ENCODE assay signal across 14 cellular contexts in genomic region chr20:51803157-51803854, GRCh38. TPM values are rescaled to one million over a fixed set of nuclear protein-coding genes. Genes with fewer than 3 reads are reported as not detected.
DNase-seq lines count a peak whose midpoint lies in the region; ATAC-seq, FAIRE-seq and TF ChIP-seq lines count a peak whose summit lies in the region.
"Had no signal": no experiment of that assay in that cellular context is flagged by ENCODE, and none has a peak within 500 bp of the region (broad histone marks: within the 10 kb centered on the region; RNA-seq: fewer than 3 reads in every experiment).

No MANE protein-coding gene starts in this region.

- no peak for TF ChIP-seq EP300 in A549 (IDR thresholded peaks at IDR 0.05)

- 63% methylated on average over 4 of the region's 4 CpGs for WGBS in A549 (ENCODE audit: missing lambda C conversion rate)
- WGBS in mesodermal cell (ENCODE audit: insufficient coverage in 2 of 2), 2 experiments, result 92 to 100% methylated on average over 2 of the region's 4 CpGs
- 87 to 92% methylated on average over 4 of the region's 4 CpGs for WGBS in testis, 2 donors

- no peak overlapping the region for H3K4me2 ChIP-seq in A549

- ATAC-seq in A549 (no peak), HG03139 (IDR thresholded peaks at IDR 0.05; ENCODE audit: unreplicated experiment) (no peak), GM18858 (IDR thresholded peaks at IDR 0.05; ENCODE audit: unreplicated experiment) (no peak)

- TF ChIP-seq RAD21 in A549 (conservative IDR thresholded peaks at IDR 0.05 in 1 of 2, IDR thresholded peaks at IDR 0.05 in 1 of 2), result no peak

- TF ChIP-seq POLR2A in A549 (IDR thresholded peaks at IDR 0.05; ENCODE audit: low read length) (no peak), testis (IDR thresholded peaks at IDR 0.05) (no peak)

- no peaks in the 10 kb centered on the region for H3K9me3 ChIP-seq in A549
- no peaks in the 10 kb centered on the region for H3K9me3 ChIP-seq in mesodermal cell (ENCODE audit: control insufficient read depth, low read length)
- H3K9me3 ChIP-seq in testis, result no peaks in the 10 kb centered on the region
- H3K9me3 ChIP-seq: neutrophil had no signal

- H3K27ac ChIP-seq in A549, result no peak overlapping the region
- H3K27ac ChIP-seq in brain microvascular endothelial cell, result no peak overlapping the region
- peak overlapping the region; percentile 13 for H3K27ac ChIP-seq in mesodermal cell (ENCODE audit: low read depth, low read length, severe bottlenecking)
- H3K27ac ChIP-seq in testis, result no peak overlapping the region
- H3K27ac ChIP-seq: HL-60, neutrophil had no signal

- CTCF ChIA-PET in A549 (lab: Yijun Ruan, JAX), result interaction anchor here (1.5 to 2.4 kb wide), 2 partner anchors 163 to 258 kb away, joined by 3 to 5 read pairs; no protein-coding TSS in a partner anchor

- POLR2A ChIA-PET in A549 (lab: Yijun Ruan, JAX), result no interaction called here

- DNase-seq in A549 (ENCODE audit: low read depth in 1 of 2, low spot score in 1 of 2), result peak in 1 of 2 experiments; percentile 23
- DNase-seq in HTR-8/SVneo (ENCODE audit: insufficient read length, low spot score), result no peak
- peak; percentile 42 for DNase-seq in brain microvascular endothelial cell
- DNase-seq in cerebellum (ENCODE audit: low spot score), result no peak
- no peak for DNase-seq in testis
- DNase-seq: activated CD4-positive, alpha-beta T cell treated with anti-CD3 and anti-CD28 coated beads for 48 hours; effector memory CD4-positive, alpha-beta T cell; NCI-H1436; stimulated activated CD4-positive, alpha-beta T cell treated with anti-CD3 and anti-CD28 coated beads, Interleukin-4, amount 100 ng/mL, for 24 hours had no signal

- H3K4me1 ChIP-seq in A549 (peaks cover 18% of the 10 kb centered on the region), mesodermal cell (ENCODE audit: control insufficient read depth, insufficient read depth, low read length, poor library complexity, severe bottlenecking) (peaks cover 9% of the 10 kb centered on the region), testis (peaks cover 6% of the 10 kb centered on the region)

- in situ Hi-C loops in brain microvascular endothelial cell (cut with HindIII; ENCODE audit: low pct_ligation_motif_present, low sequenced_read_pairs), result no loop called here

- no peaks in the 10 kb centered on the region for H3K27me3 ChIP-seq in brain microvascular endothelial cell (replicated peaks)
- H3K27me3 ChIP-seq in testis, result no peaks in the 10 kb centered on the region

- H3K36me3 ChIP-seq in brain microvascular endothelial cell (replicated peaks) (no peaks in the 10 kb centered on the region), mesodermal cell (ENCODE audit: control insufficient read depth, insufficient read depth, low read length) (no peaks in the 10 kb centered on the region), testis (ENCODE audit: low read depth, missing control alignments) (no peaks in the 10 kb centered on the region)
- H3K36me3 ChIP-seq: neutrophil had no signal

- H3K4me3 ChIP-seq in A549 (no peak overlapping the region), brain microvascular endothelial cell (ENCODE audit: low read depth, low read length) (no peak overlapping the region), mesodermal cell (ENCODE audit: extremely low read depth, insufficient read depth, low read length, poor library complexity, severe bottlenecking) (no peak overlapping the region), testis (no peak overlapping the region)

- peak; percentile 28 for FAIRE-seq in A549 (lab: Jason Lieb, UNC)
- peak; percentile 95 for FAIRE-seq in HTR-8/SVneo (lab: Jason Lieb, UNC)

- no peak for TF ChIP-seq CTCF in A549 (IDR thresholded peaks at IDR 0.05)
- TF ChIP-seq CTCF in brain microvascular endothelial cell (IDR thresholded peaks at IDR 0.05; ENCODE audit: low read depth, low read length, missing control alignments), result no peak
- TF ChIP-seq CTCF in testis (IDR thresholded peaks at IDR 0.05), result no peak

- intact Hi-C loops in testis (cut with DNase I; ENCODE audit: low total_unique reads), result no loop called here

TF ChIP-seq in A549, 52 proteins besides CTCF, POLR2A, EP300 and RAD21:
- TF ChIP-seq ZNF302 (CRISPR knock-in tag; IDR thresholded peaks at IDR 0.05), result no peak
- no peak for TF ChIP-seq HMGXB4 (CRISPR knock-in tag; IDR thresholded peaks at IDR 0.05; ENCODE audit: borderline replicate concordance)
- TF ChIP-seq GATA3 (IDR thresholded peaks at IDR 0.05; ENCODE audit: borderline replicate concordance), result peak; percentile 72
TF ChIP-seq in A549: peak in this region for 1.

RNA-seq across cellular contexts. Expression of gene SALL4, which starts 1.0 kb away (rescaled TPM):
- polyA plus RNA-seq in A549 (2011; rRNA removed) (7.6 and 8.5 TPM in 2 replicates), A549 (2017; fragmentation: RNase III; extraction: RNeasy Plus Mini Kit Qiagen cat#74134 plus additional on column Dnase treatment) (2.3 to 3.8 TPM (median 2.5 TPM) in 3 replicates), testis (ENCODE audit: insufficient read depth, low read depth, low replicate concordance) (8.4 TPM)
- 2.0 and 2.2 TPM in 2 replicates for polyA plus RNA-seq in A549 (2012; cell fraction: cytosol; rRNA removed)
- polyA plus RNA-seq in A549 (2012; cell fraction: nucleus; rRNA removed), result 12.2 and 12.8 TPM in 2 replicates
- polyA minus RNA-seq in A549 (2011; rRNA and poly(A)+ RNA removed), result 3.7 and 4.1 TPM in 2 replicates
- 44.4 TPM for polyA plus RNA-seq in mesodermal cell (2013, experiment 1 of 2)
- 39.6 TPM for polyA plus RNA-seq in mesodermal cell (2013, experiment 2 of 2)
- total RNA-seq in cerebellum (2.3 TPM), testis (10 to 100 TPM; 23.5 to 27.8 TPM)

RNA-seq across cellular contexts. Expression of gene ATP9A, which starts 35.1 kb away (rescaled TPM):
- 23.3 and 23.6 TPM in 2 replicates for polyA plus RNA-seq in A549 (2011; rRNA removed)
- polyA plus RNA-seq in A549 (2012; cell fraction: cytosol; rRNA removed), result 5.5 and 7.0 TPM in 2 replicates
- polyA plus RNA-seq in A549 (2012; cell fraction: nucleus; rRNA removed), result 7.2 and 9.0 TPM in 2 replicates
- polyA plus RNA-seq in A549 (2017; fragmentation: RNase III; extraction: RNeasy Plus Mini Kit Qiagen cat#74134 plus additional on column Dnase treatment), result 8.5 to 10.2 TPM (median 9.9 TPM) in 3 replicates
- polyA minus RNA-seq in A549 (2011; rRNA and poly(A)+ RNA removed), result 61.2 and 62.6 TPM in 2 replicates
- polyA plus RNA-seq in mesodermal cell (2013, experiment 1 of 2), result 8.6 TPM
- 7.2 TPM for polyA plus RNA-seq in mesodermal cell (2013, experiment 2 of 2)
- total RNA-seq in cerebellum, result 194 TPM
- total RNA-seq in testis, result 100 to 1,000 TPM in 1 of 2 donors, 10 to 100 TPM in 1; 89.3 to 128 TPM
- polyA plus RNA-seq in testis (ENCODE audit: insufficient read depth, low read depth, low replicate concordance), result 46.4 TPM
